In the genomic region with DNA sequence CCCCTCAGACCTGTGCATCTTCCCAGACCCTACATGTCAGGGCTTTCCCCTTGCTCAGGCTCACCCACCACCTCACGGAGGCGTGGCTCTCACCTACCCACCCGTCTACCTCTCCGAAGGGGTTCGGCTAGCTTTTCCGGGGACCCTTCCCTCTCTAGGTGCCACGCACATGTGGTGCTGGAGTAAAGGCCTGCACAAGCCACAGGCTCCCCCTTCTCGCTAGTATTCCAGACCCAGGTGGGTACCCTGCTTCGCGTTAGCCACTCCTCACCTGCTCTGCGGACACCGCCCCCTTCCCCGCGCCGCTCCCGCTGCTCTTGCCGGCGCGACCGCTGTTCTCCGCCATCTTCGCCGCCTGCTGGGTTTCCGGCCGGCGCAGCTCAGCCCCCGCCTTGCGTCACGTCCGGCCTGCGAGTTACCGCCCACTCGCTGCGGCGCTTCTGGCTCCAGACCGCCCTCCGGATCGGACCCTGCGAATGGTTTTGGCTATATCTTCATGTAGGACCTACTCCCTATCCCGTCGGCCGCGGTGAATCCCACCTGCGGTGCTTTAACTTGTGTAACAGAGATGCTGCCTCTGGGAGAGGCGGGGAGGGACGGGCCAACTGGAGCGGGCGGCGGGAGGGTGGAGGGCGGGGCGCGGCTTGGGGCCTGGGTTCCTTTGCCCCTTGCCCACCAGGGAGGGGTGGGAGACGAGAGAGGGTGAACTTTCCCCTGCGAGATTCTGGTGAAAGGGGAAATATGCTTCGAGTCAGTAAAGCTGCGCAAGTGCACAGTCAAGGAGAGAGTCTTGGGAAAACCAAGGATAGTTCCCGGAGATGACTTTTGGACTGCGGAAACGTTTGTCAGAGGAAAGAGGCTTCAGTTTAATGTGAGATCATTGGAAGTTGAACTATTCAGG, we compare ENCODE assay signal across 8 cellular contexts. TPM values are rescaled to one million over a fixed set of nuclear protein-coding genes. Genes with fewer than 3 reads are reported as not detected.
DNase-seq lines count a peak whose midpoint lies in the region; ATAC-seq and TF ChIP-seq lines count a peak whose summit lies in the region.

A gene with protein sequence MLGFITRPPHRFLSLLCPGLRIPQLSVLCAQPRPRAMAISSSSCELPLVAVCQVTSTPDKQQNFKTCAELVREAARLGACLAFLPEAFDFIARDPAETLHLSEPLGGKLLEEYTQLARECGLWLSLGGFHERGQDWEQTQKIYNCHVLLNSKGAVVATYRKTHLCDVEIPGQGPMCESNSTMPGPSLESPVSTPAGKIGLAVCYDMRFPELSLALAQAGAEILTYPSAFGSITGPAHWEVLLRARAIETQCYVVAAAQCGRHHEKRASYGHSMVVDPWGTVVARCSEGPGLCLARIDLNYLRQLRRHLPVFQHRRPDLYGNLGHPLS (plus strand): TSS at position 425 of the 901 bp plus-strand sequence. CDS start 72 bp downstream, at position 497.
Gene PFDN2 (minus strand): TSS at position 357 of the 901 bp plus-strand sequence. CDS start 11 bp downstream, at position 346.

- H2BK120ac ChIP-seq in IMR-90 (ENCODE audit: low read depth, low read length), result peak within 1 kb of the TSS; percentile 66

- H4K91ac ChIP-seq in IMR-90 (ENCODE audit: insufficient read depth, low read depth, low read length), result peak within 1 kb of the TSS; percentile 88

- intact Hi-C loops in IMR-90 (cut with micrococcal nuclease), result loop anchor here (1.0 kb wide), 1 partner anchor 14 kb away; the partner anchor contains the start of gene DEDD

- H3K27ac ChIP-seq in IMR-90 (ENCODE audit: insufficient read depth, low read length) (peak within 1 kb of the TSS; percentile 82), esophagus (ENCODE audit: low read depth in 2 of 2, low read length in 1 of 2) (peak within 1 kb of the TSS; percentile 92 to 99), mucosa of rectum (ENCODE audit: low read depth in 2 of 2, low read length in 2 of 2) (peak within 1 kb of the TSS; percentile 94 to 96)

- TF ChIP-seq CTCF in IMR-90 (conservative IDR thresholded peaks at IDR 0.05; ENCODE audit: low read depth, low read length), result no peak

- dilution Hi-C loops in IMR-90 (cut with HindIII; ENCODE audit: low sequenced_read_pairs, unreplicated experiment), result no loop called here

- peak within 1 kb of the TSS; percentile 97 for H2AK5ac ChIP-seq in IMR-90 (ENCODE audit: low read depth, low read length)

- 0 out of 2 replicates have a peak, but pooled peaks have one; percentile 2 for TF ChIP-seq RAD21 in IMR-90 (IDR thresholded peaks at IDR 0.05; ENCODE audit: low read length)

- in situ Hi-C loops in IMR-90 (cut with MboI; ENCODE audit: low sequenced_read_pairs), result no loop called here

- BruUV-seq in IMR-90 (replicated peaks; lab: Mats Ljungman, UMichigan), result no TSS peak

- H2AK9ac ChIP-seq in IMR-90 (replicated peaks; ENCODE audit: low read depth, low read length, poor library complexity), result peak within 1 kb of the TSS; percentile 99

- H3K9ac ChIP-seq in IMR-90 (ENCODE audit: low read depth, low read length) (peak within 1 kb of the TSS; percentile 90), mucosa of rectum (ENCODE audit: low read depth in 1 of 2, low read length in 2 of 2) (peak within 1 kb of the TSS; percentile 80 to 94)

- H3K9me1 ChIP-seq in IMR-90 (ENCODE audit: insufficient read depth, low read length), result peaks cover 27% of the 10 kb centered on the region

- peak within 1 kb of the TSS; percentile 88 for H3K4me2 ChIP-seq in IMR-90 (ENCODE audit: low read depth, low read length)

- DNase-seq in DMS114 treated with DMSO at 0.1 percent for 48 hours (lab: John Stamatoyannopoulos, UW; ENCODE audit: unreplicated experiment) (peak; percentile 84), IMR-90 (peak; percentile 85)
- peak; percentile 79 for DNase-seq in activated T-cell treated with anti-CD3 and anti-CD28 coated beads, Interleukin-2, amount 50 U/mL, for 4 hours
- peak; percentile 68 for DNase-seq in stimulated activated CD8-positive, alpha-beta memory T cell treated with anti-CD3 and anti-CD28 coated beads, Interleukin-4, amount 100 ng/mL, for 4 hours (ENCODE audit: low read depth in 2 of 2, low spot score in 1 of 2)

- peak within 1 kb of the TSS; percentile 82 for H2BK5ac ChIP-seq in IMR-90 (ENCODE audit: low read depth, low read length, poor library complexity, severe bottlenecking)

- WGBS in IMR-90 (ENCODE audit: extremely low coverage in 2 of 2, insufficient read length in 1 of 2), 2 experiments, result 0% methylated on average over 25 of the region's 59 CpGs; no CpG with 5 or more reads in 1 of the 2 experiments
- WGBS in esophagus, 2 donors, result 1% methylated on average over 58 to 59 of the region's 59 CpGs

- peaks cover 68% of the 10 kb centered on the region for H3K4me1 Mint-ChIP-seq in activated T-cell treated with anti-CD3 and anti-CD28 coated beads, Interleukin-2, amount 50 U/mL, for 4 hours (ENCODE audit: low read depth)

- peak within 1 kb of the TSS; percentile 94 for H3K23ac ChIP-seq in IMR-90 (ENCODE audit: low read depth, low read length)

- no peak within 1 kb of the TSS for H2BK15ac ChIP-seq in IMR-90 (ENCODE audit: low read depth, low read length)

- peak within 1 kb of the TSS; percentile 11; the same call in 1 of the 2 replicates for H2BK20ac ChIP-seq in IMR-90 (ENCODE audit: low read depth, low read length)

- H4K5ac ChIP-seq in IMR-90 (ENCODE audit: low read depth, low read length), result peak within 1 kb of the TSS; percentile 41

- H3K27me3 Mint-ChIP-seq in activated T-cell treated with anti-CD3 and anti-CD28 coated beads, Interleukin-2, amount 50 U/mL, for 4 hours (ENCODE audit: low read depth), result no peaks in the 10 kb centered on the region

- no peaks in the 10 kb centered on the region for H3K9me3 ChIP-seq in IMR-90 (ENCODE audit: control insufficient read depth, insufficient read depth, low read length)
- no peaks in the 10 kb centered on the region for H3K9me3 ChIP-seq in esophagus (ENCODE audit: control insufficient read depth in 2 of 2, insufficient read depth in 1 of 2, low read depth in 1 of 2, low read length in 1 of 2)
- H3K9me3 ChIP-seq in mucosa of rectum (ENCODE audit: control insufficient read depth in 2 of 2, low read length in 2 of 2), result no peaks in the 10 kb centered on the region

- H3K36me3 ChIP-seq in IMR-90 (ENCODE audit: control insufficient read depth, insufficient read depth, low read length), result peaks cover 32% of the 10 kb centered on the region
- H3K36me3 ChIP-seq in esophagus (ENCODE audit: control insufficient read depth in 2 of 2, insufficient read depth in 2 of 2, low read length in 1 of 2), result peaks cover 10 to 21% of the 10 kb centered on the region in 2 donors
- H3K36me3 ChIP-seq in mucosa of rectum (ENCODE audit: control insufficient read depth in 2 of 2, insufficient read depth in 2 of 2, low read length in 2 of 2), result peaks cover 28 to 30% of the 10 kb centered on the region in 2 donors

- H3K4me3 ChIP-seq in IMR-90 (ENCODE audit: insufficient read depth, low read depth, low read length) (peak within 1 kb of the TSS; percentile 87), esophagus (ENCODE audit: low read depth in 1 of 2, low read length in 2 of 2) (peak within 1 kb of the TSS; percentile 96 to 100), mucosa of rectum (ENCODE audit: low read length in 2 of 2) (peak within 1 kb of the TSS; percentile 76 to 98)

- no peaks in the 10 kb centered on the region for H3K27me3 ChIP-seq in IMR-90 (ENCODE audit: control insufficient read depth, insufficient read depth, low read length)
- no peaks in the 10 kb centered on the region for H3K27me3 ChIP-seq in esophagus (ENCODE audit: control insufficient read depth in 1 of 2, insufficient read depth in 2 of 2, low read length in 2 of 2)
- no peaks in the 10 kb centered on the region for H3K27me3 ChIP-seq in mucosa of rectum (ENCODE audit: control insufficient read depth in 2 of 2, insufficient read depth in 2 of 2, low read length in 2 of 2)

- peak within 1 kb of the TSS; percentile 78 to 93 for H4K8ac ChIP-seq in IMR-90 (ENCODE audit: low read depth in 2 of 2, low read length in 2 of 2)

- H3K4me1 ChIP-seq in IMR-90 (ENCODE audit: control insufficient read depth, insufficient read depth, low read length) (peaks cover 16% of the 10 kb centered on the region), esophagus (ENCODE audit: control insufficient read depth in 2 of 2, insufficient read depth in 2 of 2, low read length in 1 of 2) (peaks cover 2 to 12% of the 10 kb centered on the region in 2 donors), mucosa of rectum (ENCODE audit: control insufficient read depth in 2 of 2, insufficient read depth in 2 of 2, low read length in 2 of 2) (peaks cover 27 to 28% of the 10 kb centered on the region in 2 donors)

- H3K79me1 ChIP-seq in IMR-90 (ENCODE audit: low read depth in 1 of 2, low read length in 2 of 2), result peaks cover 27 to 84% of the 10 kb centered on the region in 2 experiments

- peak within 1 kb of the TSS; percentile 95 for H3K4ac ChIP-seq in IMR-90 (ENCODE audit: low read depth, low read length)

- H4K20me1 ChIP-seq in IMR-90 (ENCODE audit: insufficient read depth, low read length), result peaks cover 39% of the 10 kb centered on the region

- TF ChIP-seq POLR2A in IMR-90 (IDR thresholded peaks at IDR 0.05; ENCODE audit: low read depth, low read length), result peak; percentile 94

- peak within 1 kb of the TSS; percentile 96 for H2AFZ ChIP-seq in IMR-90 (replicated peaks; ENCODE audit: low read length, poor library complexity)

- H3K9me3 Mint-ChIP-seq in activated T-cell treated with anti-CD3 and anti-CD28 coated beads, Interleukin-2, amount 50 U/mL, for 4 hours, result no peaks in the 10 kb centered on the region

- CTCF ChIA-PET in IMR-90 (lab: Yijun Ruan, JAX), result interaction anchor here (0.9 to 1.4 kb wide), 2 partner anchors 17 to 125 kb away, joined by 3 read pairs; no protein-coding TSS in a partner anchor

- peak within 1 kb of the TSS; percentile 5; the same call in 1 of the 2 replicates for H3K18ac ChIP-seq in IMR-90 (ENCODE audit: low read depth, low read length)

- POLR2A ChIA-PET in IMR-90 (lab: Charles Lee; ENCODE audit: unreplicated experiment), result interaction anchor here (1.4 kb wide), 1 partner anchor 15 kb away, joined by 9 read pairs; the partner anchor contains the start of gene DEDD

- peak within 1 kb of the TSS; percentile 95 for H3K4me3 Mint-ChIP-seq in activated T-cell treated with anti-CD3 and anti-CD28 coated beads, Interleukin-2, amount 50 U/mL, for 4 hours

- H3K56ac ChIP-seq in IMR-90 (ENCODE audit: extremely low read depth, insufficient read depth, low read length), result peak within 1 kb of the TSS; percentile 78

- peaks cover 37% of the 10 kb centered on the region for H3K36me3 Mint-ChIP-seq in activated T-cell treated with anti-CD3 and anti-CD28 coated beads, Interleukin-2, amount 50 U/mL, for 4 hours (ENCODE audit: insufficient read depth)

- peak within 1 kb of the TSS; percentile 94 for H3K14ac ChIP-seq in IMR-90 (replicated peaks; ENCODE audit: low read depth, low read length)

- peak; percentile 79 for ATAC-seq in GM21528 (IDR thresholded peaks at IDR 0.05; ENCODE audit: low FRiP score, unreplicated experiment)
- peak; percentile 87 for ATAC-seq in IMR-90 (ENCODE audit: low read depth)
- ATAC-seq in activated T-cell treated with anti-CD3 and anti-CD28 coated beads, Interleukin-2, amount 50 U/mL, for 4 hours, result peak; percentile 69 to 77

RNA-seq across cellular contexts. Expression of the first gene that starts in this region (rescaled TPM):
- 22.8 TPM in 2 replicates for total RNA-seq in IMR-90 (2012; rRNA removed)
- 33.2 and 33.6 TPM in 2 replicates for polyA plus RNA-seq in IMR-90 (2012; rRNA removed)
- 27.0 and 47.7 TPM in 2 replicates for polyA plus RNA-seq in IMR-90 (2012; cell fraction: cytosol; rRNA removed)
- polyA plus RNA-seq in IMR-90 (2012; cell fraction: nucleus; rRNA removed; ENCODE audit: low replicate concordance), result 90.3 and 135 TPM in 2 replicates
- 42.2 TPM for polyA plus RNA-seq in PFSK-1 (2012; ENCODE audit: insufficient read length, low read depth)
- total RNA-seq in activated T-cell treated with anti-CD3 and anti-CD28 coated beads, Interleukin-2, amount 50 U/mL, for 4 hours, result 10 to 100 TPM; 41.4 to 51.8 (median 42.2) TPM
- 10 to 100 TPM; 28.0 to 28.5 TPM for polyA plus RNA-seq in esophagus

RNA-seq across cellular contexts. Expression of gene PFDN2, which starts in this region (rescaled TPM):
- total RNA-seq in IMR-90 (2012; rRNA removed), result 62.4 and 166 TPM in 2 replicates
- polyA plus RNA-seq in IMR-90 (2012; rRNA removed) (179 and 180 TPM in 2 replicates), esophagus (100 to 1,000 TPM; 116 to 186 TPM)
- 137 and 165 TPM in 2 replicates for polyA plus RNA-seq in IMR-90 (2012; cell fraction: cytosol; rRNA removed)
- polyA plus RNA-seq in IMR-90 (2012; cell fraction: nucleus; rRNA removed; ENCODE audit: low replicate concordance), result 21.8 and 68.8 TPM in 2 replicates
- 671 TPM for polyA plus RNA-seq in PFSK-1 (2012; ENCODE audit: insufficient read length, low read depth)
- 100 to 1,000 TPM; 231 to 238 (median 235) TPM for total RNA-seq in activated T-cell treated with anti-CD3 and anti-CD28 coated beads, Interleukin-2, amount 50 U/mL, for 4 hours

Comparison
In these comparisons a context has a peak if more than half of its experiments do, and no peak if none do; other contexts are left out.
1. Peak in every context shown above with its lines: DNase-seq, ATAC-seq, H3K4me3 ChIP-seq and H3K27ac ChIP-seq.